In genomic region chr13:22074403-22074802, GRCh38 we compare ENCODE assay signal across 23 cellular contexts.
DNase-seq lines count a peak whose midpoint lies in the region; ATAC-seq lines count a peak whose summit lies in the region.
"Had no signal": no experiment of that assay in that cellular context is flagged by ENCODE, and none has a peak within 500 bp of the region (broad histone marks: within the 10 kb centered on the region; RNA-seq: fewer than 3 reads in every experiment).

No MANE protein-coding gene starts in this region.

- no peaks in the 10 kb centered on the region for H3K27me3 Mint-ChIP-seq in activated T-cell treated with anti-CD3 and anti-CD28 coated beads, Interleukin-2, amount 50 U/mL, for 4 hours (ENCODE audit: low read depth)
- H3K27me3 Mint-ChIP-seq in activated T-helper 2 cell treated with anti-CD3 and anti-CD28 coated beads, Interferon-gamma antibody, Interleukin-2, Interleukin-4, amounts not matched to agents 10 μg/mL and 5 μg/mL and 100 μg/mL, durations not matched to agents 14 hours and 24 hours and 36 hours (ENCODE audit: low read depth), result no peaks in the 10 kb centered on the region
- no peaks in the 10 kb centered on the region for H3K27me3 Mint-ChIP-seq in stimulated activated naive B cell treated with anti-CD40 and anti-IgM and Interleukin-4, amounts not matched to agents 10 μg/mL and 1 μg/mL and 100 μg/mL, for 72 hours

- DNase-seq in activated T-cell treated with anti-CD3 and anti-CD28 coated beads, Interleukin-2, amount 50 U/mL, for 4 hours, result no peak
- DNase-seq in activated T-cell treated with anti-CD3 and anti-CD28 coated beads for 4 hours (no peak), OCI-M1 (lab: John Stamatoyannopoulos, UW) (peak; percentile 6)
- DNase-seq in activated T-helper 2 cell treated with anti-CD3 and anti-CD28 coated beads, Interferon-gamma antibody, Interleukin-2, Interleukin-4, amounts not matched to agents 10 μg/mL and 5 μg/mL and 100 μg/mL, durations not matched to agents 14 hours and 24 hours and 36 hours (ENCODE audit: low spot score), result no peak
- peak; percentile 15 for DNase-seq in stimulated activated naive B cell treated with anti-CD40 and anti-IgM and Interleukin-4, amounts not matched to agents 10 μg/mL and 1 μg/mL and 100 μg/mL, for 72 hours
- DNase-seq: caudate nucleus; CD8-positive, alpha-beta memory T cell; cortex of kidney; DMS 273 treated with DMSO at 0.1 percent for 48 hours; effector memory CD4-positive, alpha-beta T cell; HCEC 1CT; NCI-H1048; NCI-H1694; NCI-H446 treated with DMSO at 0.1 percent for 48 hours; pancreas; SJCRH30; SW 1271; T1000; WERI-Rb-1 had no signal

- peak; percentile 56 to 62 for ATAC-seq in activated T-cell treated with anti-CD3 and anti-CD28 coated beads, Interleukin-2, amount 50 U/mL, for 4 hours
- peak; percentile 57 to 64 for ATAC-seq in stimulated activated naive B cell treated with anti-CD40 and anti-IgM and Interleukin-4, amounts not matched to agents 10 μg/mL and 1 μg/mL and 100 μg/mL, for 72 hours (replicated peaks)
- ATAC-seq in GM18867 (IDR thresholded peaks at IDR 0.05; ENCODE audit: unreplicated experiment), result no peak
- no peak for ATAC-seq in GM21717 (IDR thresholded peaks at IDR 0.05; ENCODE audit: unreplicated experiment)
- ATAC-seq: K562, left lobe of liver, pancreas had no signal

- H3K27ac Mint-ChIP-seq in activated T-helper 2 cell treated with anti-CD3 and anti-CD28 coated beads, Interferon-gamma antibody, Interleukin-2, Interleukin-4, amounts not matched to agents 10 μg/mL and 5 μg/mL and 100 μg/mL, durations not matched to agents 14 hours and 24 hours and 36 hours, result peak overlapping the region; percentile 85
- H3K27ac Mint-ChIP-seq in stimulated activated naive B cell treated with anti-CD40 and anti-IgM and Interleukin-4, amounts not matched to agents 10 μg/mL and 1 μg/mL and 100 μg/mL, for 72 hours, result peak overlapping the region; percentile 42

- H3K9me3 Mint-ChIP-seq in activated T-cell treated with anti-CD3 and anti-CD28 coated beads, Interleukin-2, amount 50 U/mL, for 4 hours, result no peaks in the 10 kb centered on the region
- H3K9me3 Mint-ChIP-seq in activated T-helper 2 cell treated with anti-CD3 and anti-CD28 coated beads, Interferon-gamma antibody, Interleukin-2, Interleukin-4, amounts not matched to agents 10 μg/mL and 5 μg/mL and 100 μg/mL, durations not matched to agents 14 hours and 24 hours and 36 hours, result no peaks in the 10 kb centered on the region
- H3K9me3 Mint-ChIP-seq in stimulated activated naive B cell treated with anti-CD40 and anti-IgM and Interleukin-4, amounts not matched to agents 10 μg/mL and 1 μg/mL and 100 μg/mL, for 72 hours, result peaks cover 0 to 7% of the 10 kb centered on the region in 2 donors
- H3K9me3 Mint-ChIP-seq: CD8-positive, alpha-beta memory T cell had no signal

- intact Hi-C loops in activated T-helper 2 cell treated with anti-CD3 and anti-CD28 coated beads, Interferon-gamma antibody, Interleukin-2, Interleukin-4, amounts not matched to agents 10 μg/mL and 5 μg/mL and 100 μg/mL, durations not matched to agents 14 hours and 24 hours and 36 hours (cut with micrococcal nuclease), result loop anchor here (1.0 to 2.0 kb wide), 3 partner anchors 12 to 88 kb away; no protein-coding TSS in a partner anchor

- no peaks in the 10 kb centered on the region for H3K36me3 Mint-ChIP-seq in activated T-cell treated with anti-CD3 and anti-CD28 coated beads, Interleukin-2, amount 50 U/mL, for 4 hours (ENCODE audit: insufficient read depth)
- H3K36me3 Mint-ChIP-seq in activated T-helper 2 cell treated with anti-CD3 and anti-CD28 coated beads, Interferon-gamma antibody, Interleukin-2, Interleukin-4, amounts not matched to agents 10 μg/mL and 5 μg/mL and 100 μg/mL, durations not matched to agents 14 hours and 24 hours and 36 hours (ENCODE audit: low read depth), result peaks cover 7% of the 10 kb centered on the region
- peaks cover 0 to 5% of the 10 kb centered on the region in 2 donors for H3K36me3 Mint-ChIP-seq in stimulated activated naive B cell treated with anti-CD40 and anti-IgM and Interleukin-4, amounts not matched to agents 10 μg/mL and 1 μg/mL and 100 μg/mL, for 72 hours

- peaks cover 49% of the 10 kb centered on the region for H3K4me1 Mint-ChIP-seq in activated T-cell treated with anti-CD3 and anti-CD28 coated beads, Interleukin-2, amount 50 U/mL, for 4 hours (ENCODE audit: low read depth)
- peaks cover 58% of the 10 kb centered on the region for H3K4me1 Mint-ChIP-seq in activated T-helper 2 cell treated with anti-CD3 and anti-CD28 coated beads, Interferon-gamma antibody, Interleukin-2, Interleukin-4, amounts not matched to agents 10 μg/mL and 5 μg/mL and 100 μg/mL, durations not matched to agents 14 hours and 24 hours and 36 hours (ENCODE audit: low read depth)
- H3K4me1 Mint-ChIP-seq in stimulated activated naive B cell treated with anti-CD40 and anti-IgM and Interleukin-4, amounts not matched to agents 10 μg/mL and 1 μg/mL and 100 μg/mL, for 72 hours, result peaks cover 18 to 25% of the 10 kb centered on the region in 2 donors

- H3K4me3 Mint-ChIP-seq in activated T-cell treated with anti-CD3 and anti-CD28 coated beads, Interleukin-2, amount 50 U/mL, for 4 hours, result no peak overlapping the region
- no peak overlapping the region for H3K4me3 Mint-ChIP-seq in activated T-helper 2 cell treated with anti-CD3 and anti-CD28 coated beads, Interferon-gamma antibody, Interleukin-2, Interleukin-4, amounts not matched to agents 10 μg/mL and 5 μg/mL and 100 μg/mL, durations not matched to agents 14 hours and 24 hours and 36 hours (ENCODE audit: low read depth)
- H3K4me3 Mint-ChIP-seq in stimulated activated naive B cell treated with anti-CD40 and anti-IgM and Interleukin-4, amounts not matched to agents 10 μg/mL and 1 μg/mL and 100 μg/mL, for 72 hours, result peak overlapping the region in 1 of 2 donors; percentile 4

Comparison
In these comparisons a context has a peak if more than half of its experiments do, and no peak if none do; other contexts are left out.
1. ATAC-seq: peak in activated T-cell treated with anti-CD3 and anti-CD28 coated beads, Interleukin-2, amount 50 U/mL, for 4 hours (2 of 2) and stimulated activated naive B cell treated with anti-CD40 and anti-IgM and Interleukin-4, amounts not matched to agents 10 μg/mL and 1 μg/mL and 100 μg/mL, for 72 hours (2 of 2); none in GM18867 (single experiment) and GM21717 (single experiment).
2. DNase-seq: peak in OCI-M1 (single experiment) and stimulated activated naive B cell treated with anti-CD40 and anti-IgM and Interleukin-4, amounts not matched to agents 10 μg/mL and 1 μg/mL and 100 μg/mL, for 72 hours (single experiment); none in activated T-cell treated with anti-CD3 and anti-CD28 coated beads, Interleukin-2, amount 50 U/mL, for 4 hours (single experiment), activated T-cell treated with anti-CD3 and anti-CD28 coated beads for 4 hours (single experiment) and activated T-helper 2 cell treated with anti-CD3 and anti-CD28 coated beads, Interferon-gamma antibody, Interleukin-2, Interleukin-4, amounts not matched to agents 10 μg/mL and 5 μg/mL and 100 μg/mL, durations not matched to agents 14 hours and 24 hours and 36 hours (single experiment).